In the genomic region with DNA sequence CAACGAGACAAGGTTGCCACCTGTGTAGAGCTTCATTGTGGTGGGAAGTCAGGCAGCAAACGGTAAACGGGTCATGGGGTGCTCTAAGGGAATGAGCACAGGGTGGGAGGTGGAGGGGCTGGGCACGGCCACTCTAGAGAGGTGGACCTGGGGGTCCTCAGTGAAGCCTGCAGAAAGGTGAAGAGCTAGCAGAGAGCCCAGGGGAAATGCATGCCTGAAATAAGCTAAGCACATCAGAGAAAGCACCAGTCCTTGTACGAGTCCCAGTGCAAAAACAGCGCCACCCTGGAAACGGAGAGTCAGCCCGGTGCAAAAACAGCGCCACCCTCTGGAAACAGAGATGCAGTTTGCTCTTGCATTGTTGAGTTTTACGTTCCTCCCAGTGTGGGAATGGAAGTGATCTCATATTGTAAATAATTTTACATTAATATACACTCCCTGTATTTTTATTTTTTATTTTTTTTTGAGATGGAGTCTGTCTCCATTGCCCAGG, we compare ENCODE assay signal across 1 cellular context.
TF ChIP-seq lines count a peak whose summit lies in the region.

No MANE protein-coding gene starts in this region.

TF ChIP-seq in HepG2, 621 proteins besides CTCF, POLR2A, EP300 and RAD21 (continued from another document and continues in another):
- TF ChIP-seq, protein P1, sequence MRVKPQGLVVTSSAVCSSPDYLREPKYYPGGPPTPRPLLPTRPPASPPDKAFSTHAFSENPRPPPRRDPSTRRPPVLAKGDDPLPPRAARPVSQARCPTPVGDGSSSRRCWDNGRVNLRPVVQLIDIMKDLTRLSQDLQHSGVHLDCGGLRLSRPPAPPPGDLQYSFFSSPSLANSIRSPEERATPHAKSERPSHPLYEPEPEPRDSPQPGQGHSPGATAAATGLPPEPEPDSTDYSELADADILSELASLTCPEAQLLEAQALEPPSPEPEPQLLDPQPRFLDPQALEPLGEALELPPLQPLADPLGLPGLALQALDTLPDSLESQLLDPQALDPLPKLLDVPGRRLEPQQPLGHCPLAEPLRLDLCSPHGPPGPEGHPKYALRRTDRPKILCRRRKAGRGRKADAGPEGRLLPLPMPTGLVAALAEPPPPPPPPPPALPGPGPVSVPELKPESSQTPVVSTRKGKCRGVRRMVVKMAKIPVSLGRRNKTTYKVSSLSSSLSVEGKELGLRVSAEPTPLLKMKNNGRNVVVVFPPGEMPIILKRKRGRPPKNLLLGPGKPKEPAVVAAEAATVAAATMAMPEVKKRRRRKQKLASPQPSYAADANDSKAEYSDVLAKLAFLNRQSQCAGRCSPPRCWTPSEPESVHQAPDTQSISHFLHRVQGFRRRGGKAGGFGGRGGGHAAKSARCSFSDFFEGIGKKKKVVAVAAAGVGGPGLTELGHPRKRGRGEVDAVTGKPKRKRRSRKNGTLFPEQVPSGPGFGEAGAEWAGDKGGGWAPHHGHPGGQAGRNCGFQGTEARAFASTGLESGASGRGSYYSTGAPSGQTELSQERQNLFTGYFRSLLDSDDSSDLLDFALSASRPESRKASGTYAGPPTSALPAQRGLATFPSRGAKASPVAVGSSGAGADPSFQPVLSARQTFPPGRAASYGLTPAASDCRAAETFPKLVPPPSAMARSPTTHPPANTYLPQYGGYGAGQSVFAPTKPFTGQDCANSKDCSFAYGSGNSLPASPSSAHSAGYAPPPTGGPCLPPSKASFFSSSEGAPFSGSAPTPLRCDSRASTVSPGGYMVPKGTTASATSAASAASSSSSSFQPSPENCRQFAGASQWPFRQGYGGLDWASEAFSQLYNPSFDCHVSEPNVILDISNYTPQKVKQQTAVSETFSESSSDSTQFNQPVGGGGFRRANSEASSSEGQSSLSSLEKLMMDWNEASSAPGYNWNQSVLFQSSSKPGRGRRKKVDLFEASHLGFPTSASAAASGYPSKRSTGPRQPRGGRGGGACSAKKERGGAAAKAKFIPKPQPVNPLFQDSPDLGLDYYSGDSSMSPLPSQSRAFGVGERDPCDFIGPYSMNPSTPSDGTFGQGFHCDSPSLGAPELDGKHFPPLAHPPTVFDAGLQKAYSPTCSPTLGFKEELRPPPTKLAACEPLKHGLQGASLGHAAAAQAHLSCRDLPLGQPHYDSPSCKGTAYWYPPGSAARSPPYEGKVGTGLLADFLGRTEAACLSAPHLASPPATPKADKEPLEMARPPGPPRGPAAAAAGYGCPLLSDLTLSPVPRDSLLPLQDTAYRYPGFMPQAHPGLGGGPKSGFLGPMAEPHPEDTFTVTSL (CRISPR knock-in tag; IDR thresholded peaks at IDR 0.05; ENCODE audit: borderline replicate concordance), result no peak
- no peak for TF ChIP-seq TBP (CRISPR knock-in tag; IDR thresholded peaks at IDR 0.05)
- TF ChIP-seq ZFP41 (CRISPR knock-in tag; IDR thresholded peaks at IDR 0.05; ENCODE audit: borderline replicate concordance), result no peak
- TF ChIP-seq ZNF543 (CRISPR knock-in tag; IDR thresholded peaks at IDR 0.05), result no peak
- TF ChIP-seq ZNF101 (CRISPR knock-in tag; IDR thresholded peaks at IDR 0.05; ENCODE audit: borderline replicate concordance, low read depth), result no peak
- no peak for TF ChIP-seq TAF15 (IDR thresholded peaks at IDR 0.05; ENCODE audit: low read depth, low read length, poor library complexity, severe bottlenecking)
- TF ChIP-seq ETV5 (CRISPR knock-in tag; IDR thresholded peaks at IDR 0.05; ENCODE audit: borderline replicate concordance), result no peak
- TF ChIP-seq CENPX (CRISPR knock-in tag; IDR thresholded peaks at IDR 0.05), result no peak
- TF ChIP-seq ZNF207 (IDR thresholded peaks at IDR 0.05; ENCODE audit: borderline replicate concordance), result no peak
- TF ChIP-seq ZNF703 (CRISPR knock-in tag; IDR thresholded peaks at IDR 0.05; ENCODE audit: borderline replicate concordance), result no peak
- no peak for TF ChIP-seq ZMYM2 (CRISPR knock-in tag; IDR thresholded peaks at IDR 0.05)
- peak; percentile 23; the same call in 1 of the 2 replicates for TF ChIP-seq ZGPAT (CRISPR knock-in tag; IDR thresholded peaks at IDR 0.05)
- no peak for TF ChIP-seq NBN (conservative IDR thresholded peaks at IDR 0.05)
- TF ChIP-seq TFDP2 (CRISPR knock-in tag; IDR thresholded peaks at IDR 0.05), result no peak
- TF ChIP-seq ZNF7 (CRISPR knock-in tag; IDR thresholded peaks at IDR 0.05), result no peak
- TF ChIP-seq SMYD3 (CRISPR knock-in tag; IDR thresholded peaks at IDR 0.05), result no peak
- TF ChIP-seq, protein P2, sequence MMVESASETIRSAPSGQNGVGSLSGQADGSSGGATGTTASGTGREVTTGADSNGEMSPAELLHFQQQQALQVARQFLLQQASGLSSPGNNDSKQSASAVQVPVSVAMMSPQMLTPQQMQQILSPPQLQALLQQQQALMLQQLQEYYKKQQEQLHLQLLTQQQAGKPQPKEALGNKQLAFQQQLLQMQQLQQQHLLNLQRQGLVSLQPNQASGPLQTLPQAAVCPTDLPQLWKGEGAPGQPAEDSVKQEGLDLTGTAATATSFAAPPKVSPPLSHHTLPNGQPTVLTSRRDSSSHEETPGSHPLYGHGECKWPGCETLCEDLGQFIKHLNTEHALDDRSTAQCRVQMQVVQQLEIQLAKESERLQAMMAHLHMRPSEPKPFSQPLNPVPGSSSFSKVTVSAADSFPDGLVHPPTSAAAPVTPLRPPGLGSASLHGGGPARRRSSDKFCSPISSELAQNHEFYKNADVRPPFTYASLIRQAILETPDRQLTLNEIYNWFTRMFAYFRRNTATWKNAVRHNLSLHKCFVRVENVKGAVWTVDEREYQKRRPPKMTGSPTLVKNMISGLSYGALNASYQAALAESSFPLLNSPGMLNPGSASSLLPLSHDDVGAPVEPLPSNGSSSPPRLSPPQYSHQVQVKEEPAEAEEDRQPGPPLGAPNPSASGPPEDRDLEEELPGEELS (CRISPR knock-in tag; IDR thresholded peaks at IDR 0.05), result peak; percentile 46; the same call in 1 of the 2 replicates
- TF ChIP-seq SAP130 (CRISPR knock-in tag; IDR thresholded peaks at IDR 0.05; ENCODE audit: low read depth), result peak; percentile 53
- TF ChIP-seq MLLT10 (CRISPR knock-in tag; IDR thresholded peaks at IDR 0.05), result no peak
- no peak for TF ChIP-seq TRIM22 (IDR thresholded peaks at IDR 0.05)
- 0 out of 2 replicates have a peak, but pooled peaks have one; percentile 13 for TF ChIP-seq FOSL2 (CRISPR knock-in tag; IDR thresholded peaks at IDR 0.05)
- TF ChIP-seq MBD4 (IDR thresholded peaks at IDR 0.05; ENCODE audit: borderline replicate concordance, low read length), result no peak
- TF ChIP-seq MIER2 (CRISPR knock-in tag; IDR thresholded peaks at IDR 0.05), result no peak
- TF ChIP-seq, protein P3, sequence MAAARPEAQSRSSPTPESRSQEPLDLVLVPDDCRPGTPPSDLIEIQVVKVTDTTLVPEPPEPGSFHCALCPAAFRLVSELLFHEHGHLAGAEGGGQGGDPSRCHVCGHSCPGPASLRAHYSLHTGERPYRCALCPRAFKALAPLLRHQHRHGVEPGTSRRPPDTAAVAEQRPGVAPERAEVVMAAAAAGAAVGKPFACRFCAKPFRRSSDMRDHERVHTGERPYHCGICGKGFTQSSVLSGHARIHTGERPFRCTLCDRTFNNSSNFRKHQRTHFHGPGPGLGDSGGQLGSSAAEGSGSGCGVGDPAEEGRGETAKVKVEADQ (CRISPR knock-in tag; IDR thresholded peaks at IDR 0.05; ENCODE audit: borderline replicate concordance), result no peak
- no peak for TF ChIP-seq KLF13 (CRISPR knock-in tag; IDR thresholded peaks at IDR 0.05)
- TF ChIP-seq HMG20B (CRISPR knock-in tag; conservative IDR thresholded peaks at IDR 0.05), result no peak
- no peak for TF ChIP-seq ZNF549 (CRISPR knock-in tag; IDR thresholded peaks at IDR 0.05)
- TF ChIP-seq ZNF550 (CRISPR knock-in tag; IDR thresholded peaks at IDR 0.05; ENCODE audit: borderline replicate concordance), result no peak
- no peak for TF ChIP-seq NFIC (IDR thresholded peaks at IDR 0.05; ENCODE audit: low read length)
- TF ChIP-seq HDAC2 (CRISPR knock-in tag; IDR thresholded peaks at IDR 0.05), result no peak
- no peak for TF ChIP-seq ZBTB21 (CRISPR knock-in tag; IDR thresholded peaks at IDR 0.05)
- TF ChIP-seq ZSCAN9 (CRISPR knock-in tag; IDR thresholded peaks at IDR 0.05; ENCODE audit: borderline replicate concordance), result no peak
- TF ChIP-seq ATM (IDR thresholded peaks at IDR 0.05; ENCODE audit: borderline replicate concordance), result no peak
- TF ChIP-seq ZNF639 (CRISPR knock-in tag; conservative IDR thresholded peaks at IDR 0.05), result no peak
- no peak for TF ChIP-seq ZNF382 (CRISPR knock-in tag; IDR thresholded peaks at IDR 0.05; ENCODE audit: borderline replicate concordance)
- no peak for TF ChIP-seq ATRX (CRISPR knock-in tag; IDR thresholded peaks at IDR 0.05; ENCODE audit: borderline replicate concordance)
- TF ChIP-seq KAT2B (IDR thresholded peaks at IDR 0.05; ENCODE audit: borderline replicate concordance, low read depth, low read length), result no peak
- TF ChIP-seq CREB1 (IDR thresholded peaks at IDR 0.05), result no peak
- TF ChIP-seq CREB1 (CRISPR knock-in tag; IDR thresholded peaks at IDR 0.05), result no peak
- TF ChIP-seq, protein P4, sequence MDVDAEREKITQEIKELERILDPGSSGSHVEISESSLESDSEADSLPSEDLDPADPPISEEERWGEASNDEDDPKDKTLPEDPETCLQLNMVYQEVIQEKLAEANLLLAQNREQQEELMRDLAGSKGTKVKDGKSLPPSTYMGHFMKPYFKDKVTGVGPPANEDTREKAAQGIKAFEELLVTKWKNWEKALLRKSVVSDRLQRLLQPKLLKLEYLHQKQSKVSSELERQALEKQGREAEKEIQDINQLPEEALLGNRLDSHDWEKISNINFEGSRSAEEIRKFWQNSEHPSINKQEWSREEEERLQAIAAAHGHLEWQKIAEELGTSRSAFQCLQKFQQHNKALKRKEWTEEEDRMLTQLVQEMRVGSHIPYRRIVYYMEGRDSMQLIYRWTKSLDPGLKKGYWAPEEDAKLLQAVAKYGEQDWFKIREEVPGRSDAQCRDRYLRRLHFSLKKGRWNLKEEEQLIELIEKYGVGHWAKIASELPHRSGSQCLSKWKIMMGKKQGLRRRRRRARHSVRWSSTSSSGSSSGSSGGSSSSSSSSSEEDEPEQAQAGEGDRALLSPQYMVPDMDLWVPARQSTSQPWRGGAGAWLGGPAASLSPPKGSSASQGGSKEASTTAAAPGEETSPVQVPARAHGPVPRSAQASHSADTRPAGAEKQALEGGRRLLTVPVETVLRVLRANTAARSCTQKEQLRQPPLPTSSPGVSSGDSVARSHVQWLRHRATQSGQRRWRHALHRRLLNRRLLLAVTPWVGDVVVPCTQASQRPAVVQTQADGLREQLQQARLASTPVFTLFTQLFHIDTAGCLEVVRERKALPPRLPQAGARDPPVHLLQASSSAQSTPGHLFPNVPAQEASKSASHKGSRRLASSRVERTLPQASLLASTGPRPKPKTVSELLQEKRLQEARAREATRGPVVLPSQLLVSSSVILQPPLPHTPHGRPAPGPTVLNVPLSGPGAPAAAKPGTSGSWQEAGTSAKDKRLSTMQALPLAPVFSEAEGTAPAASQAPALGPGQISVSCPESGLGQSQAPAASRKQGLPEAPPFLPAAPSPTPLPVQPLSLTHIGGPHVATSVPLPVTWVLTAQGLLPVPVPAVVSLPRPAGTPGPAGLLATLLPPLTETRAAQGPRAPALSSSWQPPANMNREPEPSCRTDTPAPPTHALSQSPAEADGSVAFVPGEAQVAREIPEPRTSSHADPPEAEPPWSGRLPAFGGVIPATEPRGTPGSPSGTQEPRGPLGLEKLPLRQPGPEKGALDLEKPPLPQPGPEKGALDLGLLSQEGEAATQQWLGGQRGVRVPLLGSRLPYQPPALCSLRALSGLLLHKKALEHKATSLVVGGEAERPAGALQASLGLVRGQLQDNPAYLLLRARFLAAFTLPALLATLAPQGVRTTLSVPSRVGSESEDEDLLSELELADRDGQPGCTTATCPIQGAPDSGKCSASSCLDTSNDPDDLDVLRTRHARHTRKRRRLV (CRISPR knock-in tag; IDR thresholded peaks at IDR 0.05), result no peak
- TF ChIP-seq REXO4 (CRISPR knock-in tag; IDR thresholded peaks at IDR 0.05; ENCODE audit: borderline replicate concordance), result no peak
- TF ChIP-seq SP140L (CRISPR knock-in tag; IDR thresholded peaks at IDR 0.05; ENCODE audit: borderline replicate concordance), result no peak
- no peak for TF ChIP-seq ADNP (CRISPR knock-in tag; IDR thresholded peaks at IDR 0.05)
